22 cellular contexts compared by ENCODE assay signal in genomic region chr4:130424211-130424610, GRCh38.
"Had no signal": no experiment of that assay in that cellular context is flagged by ENCODE, and none has a peak within 500 bp of the region (broad histone marks: within the 10 kb centered on the region; RNA-seq: fewer than 3 reads in every experiment).

No MANE protein-coding gene starts in this region.

- H3K4me3 ChIP-seq: body of pancreas, lung, neural progenitor cell, sigmoid colon, smooth muscle cell, stomach, suprapubic skin, tibial nerve, uterus had no signal

- H2AFZ ChIP-seq: neural progenitor cell had no signal

- H3K27me3 ChIP-seq: body of pancreas, neural progenitor cell, sigmoid colon, stomach, suprapubic skin, tibial nerve, uterus had no signal

- H3K9ac ChIP-seq: neural progenitor cell had no signal

- H3K36me3 ChIP-seq: neural progenitor cell, sigmoid colon, stomach, suprapubic skin, tibial nerve, uterus had no signal

- DNase-seq: activated CD4-positive, alpha-beta memory T cell treated with anti-CD3 and anti-CD28 coated beads, Interleukin-2, amount 10 ng/mL, durations not matched to agents 7 days and 5 days; activated CD4-positive, alpha-beta T cell treated with anti-CD3 and anti-CD28 coated beads, Interleukin-2, amount 10 ng/mL, durations not matched to agents 24 days and 14 days; activated effector memory CD4-positive, alpha-beta T cell treated with anti-CD3 and anti-CD28 coated beads, Interleukin-2, amount 50 U/mL, for 16 hours; activated naive CD4-positive, alpha-beta T cell treated with anti-CD3 and anti-CD28 coated beads, Interleukin-2, amount 10 ng/mL, durations not matched to agents 7 days and 5 days; activated naive CD8-positive, alpha-beta T cell treated with anti-CD3 and anti-CD28 coated beads, Interleukin-2, amount 50 U/mL, for 24 hours; body of pancreas; caudate nucleus; effector CD4-positive, alpha-beta T cell; foreskin melanocyte; naive thymus-derived CD8-positive, alpha-beta T cell; sigmoid colon; stimulated activated CD4-positive, alpha-beta T cell treated with anti-CD3 and anti-CD28 coated beads, Interleukin-15, amount 100 ng/mL, for 24 hours; stomach; uterus had no signal

- ATAC-seq: activated CD4-positive, CD25-positive, alpha-beta regulatory T cell treated with anti-CD3 and anti-CD28 coated beads, Interleukin-2, amount 50 U/mL, for 24 hours; activated naive CD8-positive, alpha-beta T cell treated with anti-CD3 and anti-CD28 coated beads, Interleukin-2, amount 50 U/mL, for 24 hours; body of pancreas; left lobe of liver; naive thymus-derived CD8-positive, alpha-beta T cell; stimulated activated memory B cell treated with anti-CD40 and anti-IgM and Interleukin-4, amounts not matched to agents 10 μg/mL and 1 μg/mL and 100 μg/mL, for 72 hours had no signal

- H3K9me3 ChIP-seq: body of pancreas, sigmoid colon, stomach, suprapubic skin, tibial nerve, uterus had no signal

- H3K27ac ChIP-seq: body of pancreas, neural progenitor cell, sigmoid colon, stomach, suprapubic skin, tibial nerve, uterus had no signal

- H3K4me2 ChIP-seq: neural progenitor cell, smooth muscle cell had no signal

- H3K4me1 ChIP-seq: body of pancreas, neural progenitor cell, sigmoid colon, stomach, suprapubic skin, tibial nerve, uterus had no signal
